28 cellular contexts compared by ENCODE assay signal in genomic region chr9:72415163-72415562, GRCh38. TPM values are rescaled to one million over a fixed set of nuclear protein-coding genes. Genes with fewer than 3 reads are reported as not detected.
DNase-seq lines count a peak whose midpoint lies in the region; ATAC-seq, FAIRE-seq and TF ChIP-seq lines count a peak whose summit lies in the region.
"Had no signal": no experiment of that assay in that cellular context is flagged by ENCODE, and none has a peak within 500 bp of the region (broad histone marks: within the 10 kb centered on the region; RNA-seq: fewer than 3 reads in every experiment).

No MANE protein-coding gene starts in this region.

- no peak for TF ChIP-seq POLR2A in GM12891 (IDR thresholded peaks at IDR 0.05; ENCODE audit: low read depth, low read length)

- no peak for TF ChIP-seq CTCF in coronary artery (IDR thresholded peaks at IDR 0.05)

- no peak for DNase-seq in GM12891 (ENCODE audit: insufficient read length, low spot score)
- peak; percentile 6 for DNase-seq in GM19240 (ENCODE audit: insufficient read length, low spot score)
- no peak for DNase-seq in 8988T
- DNase-seq in mesenteric fat pad (ENCODE audit: low spot score), result no peak
- no peak for DNase-seq in coronary artery (ENCODE audit: low spot score)
- no peak for DNase-seq in NCI-H187 (lab: John Stamatoyannopoulos, UW)
- DNase-seq: ACHN; activated CD4-positive, alpha-beta T cell treated with anti-CD3 and anti-CD28 coated beads for 4 hours; activated T-cell treated with anti-CD3 and anti-CD28 coated beads, Interleukin-2, amount 50 U/mL, for 24 hours; Caco-2; DMS79; effector CD4-positive, alpha-beta T cell; GF-D8; head of caudate nucleus; Kasumi-1; mammary epithelial cell; NCI-H187 treated with DMSO at 0.1 percent for 48 hours; NCI-H226; NCI-H748 treated with DMSO at 0.1 percent for 48 hours; RPMI8226; SK-N-SH; stimulated activated naive CD8-positive, alpha-beta T cell treated with anti-CD3 and anti-CD28 coated beads, Interleukin-15, Interleukin-2, amounts not matched to agents 100 U/mL and 50 U/mL, for 24 hours; uterus had no signal

- no peak overlapping the region for H3K4me3 ChIP-seq in coronary artery
- H3K4me3 ChIP-seq: thoracic aorta, uterus had no signal

- FAIRE-seq in GM12891 (lab: Jason Lieb, UNC), result no peak

- peak; percentile 98 for ATAC-seq in HG02610 (IDR thresholded peaks at IDR 0.05; ENCODE audit: unreplicated experiment)
- ATAC-seq in HG03457 (IDR thresholded peaks at IDR 0.05; ENCODE audit: unreplicated experiment), result peak; percentile 59
- ATAC-seq: sciatic nerve; stimulated activated naive CD8-positive, alpha-beta T cell treated with anti-CD3 and anti-CD28 coated beads, Interleukin-15, Interleukin-2, amounts not matched to agents 100 U/mL and 50 U/mL, for 24 hours had no signal

- no peak overlapping the region for H3K27ac ChIP-seq in coronary artery
- H3K27ac ChIP-seq: epithelial cell of prostate, thoracic aorta, uterus had no signal

TF ChIP-seq in GM12891, 5 proteins besides CTCF, POLR2A, EP300 and RAD21:
- TF ChIP-seq POU2F2 (IDR thresholded peaks at IDR 0.05; ENCODE audit: low read depth, low read length) (peak; percentile 84), TAF1 (IDR thresholded peaks at IDR 0.05; ENCODE audit: low read depth, low read length) (no peak)

RNA-seq across cellular contexts. Expression of gene ZFAND5, which starts 50.2 kb away (rescaled TPM):
- polyA plus RNA-seq in GM12891 (2012; ENCODE audit: low read depth, missing spikeins), result 73.4 TPM
- total RNA-seq in mesenteric fat pad, result 377 TPM
